In the genomic region with DNA sequence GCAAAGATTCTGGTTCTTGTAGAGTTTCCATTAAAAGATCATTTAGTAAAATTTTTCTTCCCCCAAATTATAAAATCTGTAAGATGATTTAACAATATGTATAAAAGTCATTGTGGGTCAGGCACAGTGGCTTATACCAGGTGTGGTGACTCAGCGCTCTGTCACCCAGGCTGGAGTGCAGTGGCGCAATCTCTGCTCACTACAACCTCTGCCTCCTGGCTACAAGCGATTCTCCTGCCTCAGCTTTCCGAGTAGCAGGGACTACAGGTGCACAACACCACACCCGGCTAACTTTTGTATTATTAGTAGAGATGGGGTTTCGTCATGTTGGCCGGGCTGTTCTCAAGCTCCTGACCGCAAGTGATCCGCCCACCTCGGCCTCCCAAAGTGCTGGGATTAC, we compare ENCODE assay signal across 24 cellular contexts.
DNase-seq lines count a peak whose midpoint lies in the region; ATAC-seq and TF ChIP-seq lines count a peak whose summit lies in the region.
"Had no signal": no experiment of that assay in that cellular context is flagged by ENCODE, and none has a peak within 500 bp of the region (broad histone marks: within the 10 kb centered on the region; RNA-seq: fewer than 3 reads in every experiment).

No MANE protein-coding gene starts in this region.

- ATAC-seq in HG03521 (IDR thresholded peaks at IDR 0.05; ENCODE audit: unreplicated experiment), result no peak
- ATAC-seq: activated CD4-positive, CD25-positive, alpha-beta regulatory T cell treated with anti-CD3 and anti-CD28 coated beads, Interleukin-2, amount 50 U/mL, for 24 hours; activated CD8-positive, alpha-beta T cell treated with anti-CD3 and anti-CD28 coated beads for 36 hours; right cardiac atrium; stimulated activated memory B cell treated with anti-CD40 and anti-IgM and Interleukin-4, amounts not matched to agents 10 μg/mL and 1 μg/mL and 100 μg/mL, for 72 hours had no signal

- no peak for TF ChIP-seq CTCF in GM10248 (IDR thresholded peaks at IDR 0.05; ENCODE audit: control extremely low read depth, extremely low read depth, low read depth, missing control alignments)

- CTCF ChIA-PET in GM10248 (lab: Yijun Ruan, JAX), result no interaction called here

- DNase-seq in NK-92 treated with Interleukin-12 subunit alpha and Interleukin-12 subunit beta, amount 100 ng/mL, for 24 hours (lab: John Stamatoyannopoulos, UW), result peak; percentile 6
- no peak for DNase-seq in NK-92 (lab: John Stamatoyannopoulos, UW; ENCODE audit: unreplicated experiment)
- peak; percentile 15 for DNase-seq in LHCN-M2 (ENCODE audit: low read depth)
- peak; percentile 34 for DNase-seq in RPMI8226
- peak; percentile 3 for DNase-seq in glomerular visceral epithelial cell (ENCODE audit: extremely low spot score)
- DNase-seq in middle frontal gyrus (ENCODE audit: extremely low spot score, low spot score), result no peak
- DNase-seq in GM10248 (ENCODE audit: extremely low spot score), result no peak
- DNase-seq: 8988T; activated CD8-positive, alpha-beta T cell treated with anti-CD3 and anti-CD28 coated beads for 36 hours; activated effector memory CD4-positive, alpha-beta T cell treated with anti-CD3 and anti-CD28 coated beads, Interleukin-2, amount 50 U/mL, for 16 hours; activated naive CD8-positive, alpha-beta T cell treated with anti-CD3 and anti-CD28 coated beads, Interleukin-2, amount 10 ng/mL, durations not matched to agents 7 days and 5 days; DMS79; effector memory CD4-positive, alpha-beta T cell; Kasumi-1; NCI-H1105; NCI-H2029 treated with DMSO at 0.1 percent for 48 hours; NCI-H345; NCI-H82; right cardiac atrium; stimulated activated CD4-positive, alpha-beta T cell treated with anti-CD3 and anti-CD28 coated beads, Interleukin-4, amount 100 ng/mL, for 1 hour; T-helper 1 cell had no signal

- POLR2A ChIA-PET in GM10248 (lab: Yijun Ruan, JAX), result no interaction called here

Comparison
In these comparisons a context has a peak if more than half of its experiments do, and no peak if none do; other contexts are left out.
1. DNase-seq: peak in NK-92 treated with Interleukin-12 subunit alpha and Interleukin-12 subunit beta, amount 100 ng/mL, for 24 hours (single experiment), LHCN-M2 (single experiment), RPMI8226 (single experiment) and glomerular visceral epithelial cell (single experiment); none in NK-92 (single experiment), middle frontal gyrus (single experiment) and GM10248 (single experiment).